Comparison of ENCODE assay signal across 15 cellular contexts in genomic region chr19:45276284-45276687, GRCh38. TPM values are rescaled to one million over a fixed set of nuclear protein-coding genes. Genes with fewer than 3 reads are reported as not detected.
DNase-seq lines count a peak whose midpoint lies in the region; ATAC-seq, FAIRE-seq and TF ChIP-seq lines count a peak whose summit lies in the region.
"Had no signal": no experiment of that assay in that cellular context is flagged by ENCODE, and none has a peak within 500 bp of the region (broad histone marks: within the 10 kb centered on the region; RNA-seq: fewer than 3 reads in every experiment).

No MANE protein-coding gene starts in this region.

- POLR2A ChIA-PET in K562 (lab: Yijun Ruan, JAX): interaction anchor here (0.5 to 2.3 kb wide), 5 partner anchors 9 to 32 kb away, joined by 3 to 5 read pairs (median 4); no protein-coding TSS in a partner anchor
- POLR2A ChIA-PET in GM10248 (lab: Yijun Ruan, JAX): no interaction called here

- H3K4me1 Mint-ChIP-seq in type B pancreatic cell (ENCODE audit: unreplicated experiment): no peaks in the 10 kb centered on the region
- H3K4me1 Mint-ChIP-seq: T-helper 17 cell had no signal

- H3K27me3 Mint-ChIP-seq in type B pancreatic cell: no peaks in the 10 kb centered on the region
- H3K27me3 Mint-ChIP-seq: T-helper 17 cell had no signal

- no peaks in the 10 kb centered on the region for H3K27me3 ChIP-seq in cardiac muscle cell
- H3K27me3 ChIP-seq in right cardiac atrium (ENCODE audit: control insufficient read depth, insufficient read depth): no peaks in the 10 kb centered on the region
- H3K27me3 ChIP-seq in K562 (ENCODE audit: control insufficient read depth in 2 of 2, insufficient read depth in 2 of 2, low read length in 2 of 2): no peaks in the 10 kb centered on the region

- TF ChIP-seq EP300 in K562 (IDR thresholded peaks at IDR 0.05; ENCODE audit: low read length): no peak

- intact Hi-C loops in right cardiac atrium (cut with DNase I) (no loop called here), K562 (cut with micrococcal nuclease) (no loop called here)

- no peak for TF ChIP-seq POLR2A in K562 (conservative IDR thresholded peaks at IDR 0.05)

- no peaks in the 10 kb centered on the region for H3K79me2 ChIP-seq in K562 (ENCODE audit: control insufficient read depth, insufficient read depth, low read length)

- 61% methylated on average over 7 of the region's 7 CpGs for WGBS in right cardiac atrium
- WGBS in K562 (ENCODE audit: insufficient coverage, low coverage, missing lambda C conversion rate): 44% methylated on average over 5 of the region's 7 CpGs

- no TSS peak for BruUV-seq in K562 (replicated peaks; lab: Mats Ljungman, UMichigan)

- H3K4me3 Mint-ChIP-seq in type B pancreatic cell: peak overlapping the region; percentile 55
- H3K4me3 Mint-ChIP-seq: activated T-cell treated with anti-CD3 and anti-CD28 coated beads, Interleukin-2, amount 50 U/mL, for 4 hours; T-helper 17 cell had no signal

- in situ Hi-C loops in K562 (cut with MboI): no loop called here

- H3K9ac ChIP-seq in K562 (ENCODE audit: insufficient read depth in 1 of 2, low read depth in 2 of 2, low read length in 2 of 2): no peak overlapping the region
- H3K9ac ChIP-seq: parathyroid adenoma had no signal

- H3K4me1 ChIP-seq in cardiac muscle cell (ENCODE audit: low read depth): no peaks in the 10 kb centered on the region
- H3K4me1 ChIP-seq in right cardiac atrium (ENCODE audit: control insufficient read depth, insufficient read depth, low read length): no peaks in the 10 kb centered on the region
- H3K4me1 ChIP-seq in K562 (replicated peaks in 1 of 2; ENCODE audit: control insufficient read depth in 2 of 2, insufficient read depth in 2 of 2, low read length in 2 of 2): peaks cover 17 to 31% of the 10 kb centered on the region in 2 experiments; a peak in 4 of 5 replicates
- H3K4me1 ChIP-seq: parathyroid adenoma had no signal

- no peak for ATAC-seq in right cardiac atrium
- peak; percentile 13; the same call in 1 of the 3 replicates for ATAC-seq in K562
- no peak for ATAC-seq in GM18520 (IDR thresholded peaks at IDR 0.05; ENCODE audit: unreplicated experiment)
- ATAC-seq: activated T-cell treated with anti-CD3 and anti-CD28 coated beads, Interleukin-2, amount 50 U/mL, for 4 hours; Panc1; T-helper 17 cell had no signal

- no peak overlapping the region for H2AFZ ChIP-seq in K562 (ENCODE audit: low read depth, low read length)
- H2AFZ ChIP-seq: parathyroid adenoma had no signal

- no peak overlapping the region for H3K4me2 ChIP-seq in K562 (ENCODE audit: insufficient read depth, low read length)

- H3K36me3 ChIP-seq in cardiac muscle cell (peaks cover 43% of the 10 kb centered on the region), K562 (ENCODE audit: control insufficient read depth, insufficient read depth, low read length) (peaks cover 51% of the 10 kb centered on the region)

- H3K36me3 Mint-ChIP-seq in type B pancreatic cell: peaks cover 7% of the 10 kb centered on the region

- H3K9me3 Mint-ChIP-seq in type B pancreatic cell: no peaks in the 10 kb centered on the region
- H3K9me3 Mint-ChIP-seq: activated T-cell treated with anti-CD3 and anti-CD28 coated beads, Interleukin-2, amount 50 U/mL, for 4 hours had no signal

- no peaks in the 10 kb centered on the region for H3K9me1 ChIP-seq in K562 (ENCODE audit: control insufficient read depth, insufficient read depth, low read length)

- H4K20me1 ChIP-seq in K562 (replicated peaks; ENCODE audit: control insufficient read depth, insufficient read depth, low read length): no peaks in the 10 kb centered on the region

- DNase-seq in cardiac muscle cell (ENCODE audit: low read depth in 1 of 2, low spot score in 1 of 2) (peak; percentile 17 to 70), right cardiac atrium (no peak), NCI-H2171 (lab: John Stamatoyannopoulos, UW) (peak; percentile 96), K562 (ENCODE audit: extremely low read depth in 1 of 4, low spot score in 3 of 4) (peak in 1 of 4 experiments; percentile 48), type B pancreatic cell (ENCODE audit: extremely low spot score, unreplicated experiment) (no peak), GM10248 (ENCODE audit: extremely low spot score) (no peak), GM19240 (ENCODE audit: insufficient read length, low spot score) (no peak)
- DNase-seq: activated CD4-positive, alpha-beta T cell treated with anti-CD3 and anti-CD28 coated beads for 48 hours; activated T-cell treated with anti-CD3 and anti-CD28 coated beads, Interleukin-2, amount 50 U/mL, for 4 hours; GDM1; H7; T-helper 17 cell had no signal

- H3K4me3 ChIP-seq in cardiac muscle cell (no peak overlapping the region), right cardiac atrium (ENCODE audit: low read length) (no peak overlapping the region), K562 (no peak overlapping the region)

- H3K27ac Mint-ChIP-seq in type B pancreatic cell: no peak overlapping the region
- H3K27ac Mint-ChIP-seq: T-helper 17 cell had no signal

- FAIRE-seq in K562 (lab: Jason Lieb, UNC): no peak

- TF ChIP-seq CTCF in cardiac muscle cell (IDR thresholded peaks at IDR 0.05; ENCODE audit: low read depth, low read length): peak; percentile 13
- TF ChIP-seq CTCF in K562 (IDR thresholded peaks at IDR 0.05 in 2 of 3, conservative IDR thresholded peaks at IDR 0.05 in 1 of 3; ENCODE audit: insufficient read depth in 2 of 3, low read depth in 1 of 3, low read length in 3 of 3): no peak; a peak in 1 of 6 replicates
- TF ChIP-seq CTCF in type B pancreatic cell (conservative IDR thresholded peaks at IDR 0.05): no peak
- TF ChIP-seq CTCF in GM10248 (IDR thresholded peaks at IDR 0.05; ENCODE audit: control extremely low read depth, extremely low read depth, low read depth, missing control alignments): no peak

- H3K9me3 ChIP-seq in cardiac muscle cell (ENCODE audit: low read depth) (no peaks in the 10 kb centered on the region), right cardiac atrium (ENCODE audit: control insufficient read depth, low read length) (no peaks in the 10 kb centered on the region), K562 (replicated peaks; ENCODE audit: control insufficient read depth, insufficient read depth, low read depth, low read length) (no peaks in the 10 kb centered on the region)

- H3K27ac ChIP-seq in cardiac muscle cell (no peak overlapping the region), right cardiac atrium (ENCODE audit: low read length) (no peak overlapping the region), K562 (ENCODE audit: extremely low read depth, low read depth, low read length) (no peak overlapping the region; the same call in 2 of the 3 replicates)
- H3K27ac ChIP-seq: parathyroid adenoma had no signal

- CTCF ChIA-PET in K562 (lab: Yijun Ruan, JAX; ENCODE audit: low intra/inter-chr PET ratio): no interaction called here
- CTCF ChIA-PET in GM10248 (lab: Yijun Ruan, JAX): no interaction called here

- TF ChIP-seq RAD21 in K562 (CRISPR knock-in tag; conservative IDR thresholded peaks at IDR 0.05 in 1 of 2, IDR thresholded peaks at IDR 0.05 in 1 of 2): no peak

RNA-seq across cellular contexts. Expression of gene MARK4, which starts 25.2 kb away (rescaled TPM):
- total RNA-seq in cardiac muscle cell (65.3 and 135 TPM in 2 replicates), right cardiac atrium (10 to 100 TPM; 29.0 to 54.5 (median 40.4) TPM), K562 (2014; rRNA removed) (7.9 and 8.6 TPM in 2 replicates), K562 (2014; rRNA removed; fragmentation: Illumina TruSeq; extraction: Trizol) (6.7 and 6.8 TPM in 2 replicates), K562 (2015; rRNA removed; fragmentation: Illumina TruSeq; extraction: Trizol) (4.2 and 5.2 TPM in 2 replicates), K562 (2021) (24.8 and 29.4 TPM in 2 replicates), type B pancreatic cell (ENCODE audit: low replicate concordance) (38.8 and 47.3 TPM in 2 replicates)
- polyA plus RNA-seq in cardiac muscle cell (21.0 and 42.0 TPM in 2 replicates), right cardiac atrium (21.0 TPM), K562 (2011; rRNA removed) (9.5 and 11.1 TPM in 2 replicates), K562 (2014; fragmentation: Illumina TruSeq; extraction: Trizol) (18.4 and 24.5 TPM in 2 replicates), K562 (2014; fragmentation: Nextera tagmentation; extraction: Ambion mirVana) (under 1 TPM; 0.52 to 0.96 TPM), K562 (2014; rRNA removed) (7.4 and 12.7 TPM in 2 replicates)
- total RNA-seq in K562 (2011; cell fraction: chromatin; rRNA removed; ENCODE audit: low replicate concordance): 37.2 and 76.7 TPM in 2 replicates
- 24.3 TPM in 2 replicates for total RNA-seq in K562 (2011; cell fraction: nucleolus; rRNA removed)
- 26.7 and 28.1 TPM in 2 replicates for total RNA-seq in K562 (2011; cell fraction: nucleoplasm; rRNA removed)
- polyA plus RNA-seq in K562 (2011; cell fraction: cytosol; rRNA removed): 4.4 and 6.2 TPM in 2 replicates
- polyA plus RNA-seq in K562 (2011; cell fraction: nucleus; rRNA removed): 9.6 and 10.2 TPM in 2 replicates
- 15.2 and 27.5 TPM in 2 replicates for polyA plus RNA-seq in K562 (2012)
- polyA minus RNA-seq in K562 (2011; rRNA and poly(A)+ RNA removed): 16.3 and 17.7 TPM in 2 replicates
- 11.7 and 21.8 TPM in 2 replicates for polyA minus RNA-seq in K562 (2011; cell fraction: cytosol; rRNA and poly(A)+ RNA removed)
- polyA minus RNA-seq in K562 (2011; cell fraction: nucleus; rRNA and poly(A)+ RNA removed): 5.0 and 5.4 TPM in 2 replicates

RNA-seq across cellular contexts. Expression of gene EXOC3L2, which starts 31.1 kb away (rescaled TPM):
- total RNA-seq in cardiac muscle cell: 2.0 and 2.2 TPM in 2 replicates
- 1.5 and 5.2 TPM in 2 replicates for polyA plus RNA-seq in cardiac muscle cell
- total RNA-seq in right cardiac atrium: 1 to 10 TPM; 3.4 to 5.6 (median 4.5) TPM
- 2.7 TPM for polyA plus RNA-seq in right cardiac atrium
- total RNA-seq in K562 (2011; cell fraction: chromatin; rRNA removed; ENCODE audit: low replicate concordance): 2.7 and 12.8 TPM in 2 replicates
- 14.5 and 16.8 TPM in 2 replicates for total RNA-seq in K562 (2011; cell fraction: nucleolus; rRNA removed)
- total RNA-seq in K562 (2011; cell fraction: nucleoplasm; rRNA removed): 5.2 and 5.7 TPM in 2 replicates
- 12.3 and 13.3 TPM in 2 replicates for total RNA-seq in K562 (2014; rRNA removed)
- 0.96 and 1.3 TPM in 2 replicates for total RNA-seq in K562 (2014; rRNA removed; fragmentation: Illumina TruSeq; extraction: Trizol)
- total RNA-seq in K562 (2015; rRNA removed; fragmentation: Illumina TruSeq; extraction: Trizol): 2.0 and 2.1 TPM in 2 replicates
- total RNA-seq in K562 (2021): 15.5 and 19.0 TPM in 2 replicates
- 3.1 and 6.0 TPM in 2 replicates for polyA plus RNA-seq in K562 (2011; rRNA removed)
- polyA plus RNA-seq in K562 (2011; cell fraction: cytosol; rRNA removed): 4.1 and 21.2 TPM in 2 replicates
- polyA plus RNA-seq in K562 (2011; cell fraction: nucleus; rRNA removed): 7.5 and 31.6 TPM in 2 replicates
- 14.4 and 19.7 TPM in 2 replicates for polyA plus RNA-seq in K562 (2012)
- 2.4 and 7.8 TPM in 2 replicates for polyA plus RNA-seq in K562 (2014; fragmentation: Illumina TruSeq; extraction: Trizol)
- under 1 TPM; 0.31 to 0.34 TPM for polyA plus RNA-seq in K562 (2014; fragmentation: Nextera tagmentation; extraction: Ambion mirVana)
- 6.1 and 6.7 TPM in 2 replicates for polyA plus RNA-seq in K562 (2014; rRNA removed)
- polyA minus RNA-seq in K562 (2011; rRNA and poly(A)+ RNA removed): 0.96 and 2.0 TPM in 2 replicates
- polyA minus RNA-seq in K562 (2011; cell fraction: cytosol; rRNA and poly(A)+ RNA removed): 10.7 and 11.2 TPM in 2 replicates
- polyA minus RNA-seq in K562 (2011; cell fraction: nucleus; rRNA and poly(A)+ RNA removed): 4.7 and 8.8 TPM in 2 replicates
- total RNA-seq in type B pancreatic cell (ENCODE audit: low replicate concordance): 0.60 TPM in 1 of 2 replicates, not detected in the other
- total RNA-seq: activated T-cell treated with anti-CD3 and anti-CD28 coated beads, Interleukin-2, amount 50 U/mL, for 4 hours had no signal

RNA-seq across cellular contexts. Expression of gene CKM, which starts 46.4 kb away (rescaled TPM):
- total RNA-seq in cardiac muscle cell (406 and 481 TPM in 2 replicates), right cardiac atrium (1,000 to 10,000 TPM; 2,910 to 4,826 (median 3,330) TPM), K562 (2014; rRNA removed) (not detected in 2 replicates), K562 (2014; rRNA removed; fragmentation: Illumina TruSeq; extraction: Trizol) (not detected in 2 replicates), K562 (2015; rRNA removed; fragmentation: Illumina TruSeq; extraction: Trizol) (0.14 and 0.15 TPM in 2 replicates), K562 (2021) (0.09 and 0.11 TPM in 2 replicates), type B pancreatic cell (ENCODE audit: low replicate concordance) (0.24 and 1.4 TPM in 2 replicates)
- polyA plus RNA-seq in cardiac muscle cell (441 and 529 TPM in 2 replicates), right cardiac atrium (5,160 TPM), K562 (2011; rRNA removed) (0.47 TPM in 1 of 2 replicates, not detected in the other), K562 (2014; fragmentation: Illumina TruSeq; extraction: Trizol) (not detected in 2 replicates), K562 (2014; fragmentation: Nextera tagmentation; extraction: Ambion mirVana) (under 1 TPM; 0.06 TPM), K562 (2014; rRNA removed) (0.08 and 0.17 TPM in 2 replicates)
- not detected in 2 replicates for total RNA-seq in K562 (2011; cell fraction: chromatin; rRNA removed; ENCODE audit: low replicate concordance)
- total RNA-seq in K562 (2011; cell fraction: nucleolus; rRNA removed): not detected in 2 replicates
- not detected in 2 replicates for total RNA-seq in K562 (2011; cell fraction: nucleoplasm; rRNA removed)
- 0.22 and 0.62 TPM in 2 replicates for polyA plus RNA-seq in K562 (2011; cell fraction: cytosol; rRNA removed)
- polyA plus RNA-seq in K562 (2011; cell fraction: nucleus; rRNA removed): 0.10 and 0.70 TPM in 2 replicates
- 0.13 and 0.30 TPM in 2 replicates for polyA plus RNA-seq in K562 (2012)
- 0.18 TPM in 1 of 2 replicates, not detected in the other for polyA minus RNA-seq in K562 (2011; rRNA and poly(A)+ RNA removed)
- polyA minus RNA-seq in K562 (2011; cell fraction: cytosol; rRNA and poly(A)+ RNA removed): not detected in 2 replicates
- polyA minus RNA-seq in K562 (2011; cell fraction: nucleus; rRNA and poly(A)+ RNA removed): 0.33 TPM in 1 of 2 replicates, not detected in the other
- total RNA-seq: activated T-cell treated with anti-CD3 and anti-CD28 coated beads, Interleukin-2, amount 50 U/mL, for 4 hours; H7; T-helper 17 cell had no signal

Comparison
In these comparisons a context has a peak if more than half of its experiments do, and no peak if none do; other contexts are left out.
1. DNase-seq: peak in cardiac muscle cell (2 of 2) and NCI-H2171 (single experiment); none in right cardiac atrium (0 of 3), type B pancreatic cell (single experiment), GM10248 (single experiment) and GM19240 (single experiment).
2. RNA of gene CKM, which starts 46.4 kb away (total RNA-seq): 2,910 to 4,826 TPM in right cardiac atrium and 406 to 481 TPM in cardiac muscle cell; 0.24 to 1.4 TPM in type B pancreatic cell and 0.09 to 0.15 TPM in K562; every median in the first group is over 100 times any median in the second.